Comparison of ENCODE assay signal across 8 cellular contexts in genomic region chr1:185694081-185694480, GRCh38. TPM values are rescaled to one million over a fixed set of nuclear protein-coding genes. Genes with fewer than 3 reads are reported as not detected.
A peak's percentile ranks its signal among the peaks of the same experiment; 100 is the strongest.
DNase-seq lines count a peak whose midpoint lies in the region; ATAC-seq and TF ChIP-seq lines count a peak whose summit lies in the region.

No MANE protein-coding gene starts in this region.

- CTCF ChIA-PET in IMR-90 (lab: Yijun Ruan, JAX): interaction anchor here (0.9 to 1.0 kb wide), 2 partner anchors 13 to 14 kb away, joined by 4 to 5 read pairs; no protein-coding TSS in a partner anchor
- CTCF ChIA-PET in PC-9 (lab: Charles Lee): interaction anchor here (0.7 kb wide), 1 partner anchor 70 kb away, joined by 3 read pairs; no protein-coding TSS in a partner anchor

- no peaks in the 10 kb centered on the region for H3K9me2 ChIP-seq in PC-9 (ENCODE audit: insufficient read depth)

- dilution Hi-C loops in IMR-90 (cut with HindIII; ENCODE audit: low sequenced_read_pairs, unreplicated experiment): no loop called here

- no peak overlapping the region for H3K23ac ChIP-seq in IMR-90 (ENCODE audit: low read depth, low read length)

- peaks cover 7% of the 10 kb centered on the region for H3K9me3 Mint-ChIP-seq in natural killer cell treated with Interleukin-12 subunit alpha and Interleukin-12 subunit beta and Interleukin-15 and Interleukin-18, amount 100 ng/mL, for 72 hours

- no peaks in the 10 kb centered on the region for H3K79me2 ChIP-seq in PC-9 (ENCODE audit: low read depth)

- no peaks in the 10 kb centered on the region for H3K79me1 ChIP-seq in IMR-90 (ENCODE audit: low read depth in 1 of 2, low read length in 2 of 2)

- no peaks in the 10 kb centered on the region for H4K20me1 ChIP-seq in IMR-90 (ENCODE audit: insufficient read depth, low read length)
- H4K20me1 ChIP-seq in PC-9 (ENCODE audit: insufficient read depth): no peaks in the 10 kb centered on the region

- H3K27me3 ChIP-seq in IMR-90 (ENCODE audit: control insufficient read depth, insufficient read depth, low read length) (peaks cover 2% of the 10 kb centered on the region; the same call in 1 of the 2 replicates), brain microvascular endothelial cell (replicated peaks) (no peaks in the 10 kb centered on the region), PC-9 (ENCODE audit: insufficient read depth, low read depth) (no peaks in the 10 kb centered on the region)

- in situ Hi-C loops in IMR-90 (cut with MboI; ENCODE audit: low sequenced_read_pairs) (loop anchor here (25.0 kb wide), 1 partner anchor 882 kb away; no protein-coding TSS in a partner anchor), brain microvascular endothelial cell (cut with HindIII; ENCODE audit: low pct_ligation_motif_present, low sequenced_read_pairs) (no loop called here)

- no peak for TF ChIP-seq POLR2A in IMR-90 (IDR thresholded peaks at IDR 0.05; ENCODE audit: low read depth, low read length)

- no peak overlapping the region for H2AK5ac ChIP-seq in IMR-90 (ENCODE audit: low read depth, low read length)

- H4K8ac ChIP-seq in IMR-90 (ENCODE audit: low read depth in 2 of 2, low read length in 2 of 2): no peak overlapping the region; a peak in 1 of 4 replicates

- H4K91ac ChIP-seq in IMR-90 (ENCODE audit: insufficient read depth, low read depth, low read length): no peak overlapping the region

- H3K4me1 ChIP-seq in IMR-90 (ENCODE audit: control insufficient read depth, insufficient read depth, low read length) (no peaks in the 10 kb centered on the region), PC-9 (replicated peaks; ENCODE audit: insufficient read depth) (no peaks in the 10 kb centered on the region)

- intact Hi-C loops in IMR-90 (cut with micrococcal nuclease): no loop called here
- intact Hi-C loops in PC-9 (cut with micrococcal nuclease; ENCODE audit: unreplicated experiment): no loop called here

- no peak overlapping the region for H3K56ac ChIP-seq in IMR-90 (ENCODE audit: extremely low read depth, insufficient read depth, low read length)

- no peak overlapping the region; the same call in 1 of the 2 replicates for H3K4me2 ChIP-seq in IMR-90 (ENCODE audit: low read depth, low read length)
- H3K4me2 ChIP-seq in PC-9: no peak overlapping the region

- TF ChIP-seq CTCF in GM12865 (IDR thresholded peaks at IDR 0.05; ENCODE audit: insufficient read depth, low read depth, low read length, missing control alignments) (no peak), IMR-90 (conservative IDR thresholded peaks at IDR 0.05; ENCODE audit: low read depth, low read length) (no peak), brain microvascular endothelial cell (IDR thresholded peaks at IDR 0.05; ENCODE audit: low read depth, low read length, missing control alignments) (no peak), PC-9 (conservative IDR thresholded peaks at IDR 0.05) (no peak)

- peak overlapping the region; percentile 28 for H2AFZ ChIP-seq in IMR-90 (replicated peaks; ENCODE audit: low read length, poor library complexity)
- H2AFZ ChIP-seq in PC-9: no peak overlapping the region

- no peaks in the 10 kb centered on the region for H3K9me3 ChIP-seq in IMR-90 (ENCODE audit: control insufficient read depth, insufficient read depth, low read length)
- no peaks in the 10 kb centered on the region for H3K9me3 ChIP-seq in PC-9 (ENCODE audit: insufficient read depth, low read depth)

- H3K27me3 Mint-ChIP-seq in natural killer cell treated with Interleukin-12 subunit alpha and Interleukin-12 subunit beta and Interleukin-15 and Interleukin-18, amount 100 ng/mL, for 72 hours: peaks cover 16 to 46% of the 10 kb centered on the region in 2 donors

- POLR2A ChIA-PET in IMR-90 (lab: Charles Lee; ENCODE audit: unreplicated experiment): no interaction called here
- POLR2A ChIA-PET in PC-9 (lab: Charles Lee; ENCODE audit: unreplicated experiment): interaction anchor here (0.6 kb wide), 1 partner anchor 100 kb away, joined by 3 read pairs; no protein-coding TSS in a partner anchor

- H2BK5ac ChIP-seq in IMR-90 (ENCODE audit: low read depth, low read length, poor library complexity, severe bottlenecking): no peak overlapping the region

- H3K27ac ChIP-seq in IMR-90 (ENCODE audit: insufficient read depth, low read length): no peak overlapping the region
- H3K27ac ChIP-seq in brain microvascular endothelial cell: no peak overlapping the region
- no peak overlapping the region for H3K27ac ChIP-seq in PC-9

- peak; percentile 77 for DNase-seq in GM12865 (ENCODE audit: low read depth)
- no peak for DNase-seq in IMR-90
- peak; percentile 9 for DNase-seq in brain microvascular endothelial cell
- no peak for DNase-seq in natural killer cell treated with Interleukin-12 subunit alpha and Interleukin-12 subunit beta and Interleukin-15 and Interleukin-18, amount 100 ng/mL, for 72 hours (ENCODE audit: low spot score)
- no peak for DNase-seq in inferior parietal cortex (ENCODE audit: extremely low spot score)
- DNase-seq in PC-9: no peak
- DNase-seq in cerebellar nuclear complex (lab: John Stamatoyannopoulos, UW): no peak

- H3K36me3 ChIP-seq in IMR-90 (ENCODE audit: control insufficient read depth, insufficient read depth, low read length): no peaks in the 10 kb centered on the region
- H3K36me3 ChIP-seq in brain microvascular endothelial cell (replicated peaks): no peaks in the 10 kb centered on the region
- H3K36me3 ChIP-seq in PC-9 (ENCODE audit: low read depth): no peaks in the 10 kb centered on the region

- H3K9me1 ChIP-seq in IMR-90 (ENCODE audit: insufficient read depth, low read length): no peaks in the 10 kb centered on the region

- H3K4ac ChIP-seq in IMR-90 (ENCODE audit: low read depth, low read length): no peak overlapping the region

- H3K4me3 ChIP-seq in GM12865 (ENCODE audit: low read depth, low read length): peak overlapping the region; percentile 30
- H3K4me3 ChIP-seq in IMR-90 (ENCODE audit: insufficient read depth, low read depth, low read length): no peak overlapping the region
- no peak overlapping the region for H3K4me3 ChIP-seq in brain microvascular endothelial cell (ENCODE audit: low read depth, low read length)
- H3K4me3 ChIP-seq in PC-9: no peak overlapping the region

- no peak overlapping the region for H2AK9ac ChIP-seq in IMR-90 (replicated peaks; ENCODE audit: low read depth, low read length, poor library complexity)

- H2BK120ac ChIP-seq in IMR-90 (ENCODE audit: low read depth, low read length): no peak overlapping the region

- no peak overlapping the region for H3K18ac ChIP-seq in IMR-90 (ENCODE audit: low read depth, low read length)

- WGBS in IMR-90 (ENCODE audit: extremely low coverage in 2 of 2, insufficient read length in 1 of 2), 2 experiments: 70% methylated on average over 2 of the region's 8 CpGs; no CpG with 5 or more reads in 1 of the 2 experiments

- TF ChIP-seq RAD21 in IMR-90 (IDR thresholded peaks at IDR 0.05; ENCODE audit: low read length): no peak

- no peak overlapping the region for H3K14ac ChIP-seq in IMR-90 (replicated peaks; ENCODE audit: low read depth, low read length)

- no peak overlapping the region for H2BK15ac ChIP-seq in IMR-90 (ENCODE audit: low read depth, low read length)

- H3K4me1 Mint-ChIP-seq in natural killer cell treated with Interleukin-12 subunit alpha and Interleukin-12 subunit beta and Interleukin-15 and Interleukin-18, amount 100 ng/mL, for 72 hours (ENCODE audit: low read depth in 2 of 2): peaks cover 10 to 12% of the 10 kb centered on the region in 2 donors

- H4K5ac ChIP-seq in IMR-90 (ENCODE audit: low read depth, low read length): no peak overlapping the region

- peaks cover 18% of the 10 kb centered on the region for H3K36me3 Mint-ChIP-seq in natural killer cell treated with Interleukin-12 subunit alpha and Interleukin-12 subunit beta and Interleukin-15 and Interleukin-18, amount 100 ng/mL, for 72 hours

- no peak overlapping the region for H3K9ac ChIP-seq in IMR-90 (ENCODE audit: low read depth, low read length)

- BruUV-seq in IMR-90 (replicated peaks; lab: Mats Ljungman, UMichigan) (no TSS peak), PC-9 (replicated peaks; lab: Mats Ljungman, UMichigan) (no TSS peak)

- H3K4me3 Mint-ChIP-seq in natural killer cell treated with Interleukin-12 subunit alpha and Interleukin-12 subunit beta and Interleukin-15 and Interleukin-18, amount 100 ng/mL, for 72 hours: peak overlapping the region; percentile 90

- H3F3A ChIP-seq in PC-9 (ENCODE audit: insufficient read depth, low read depth): no peaks in the 10 kb centered on the region

- H2BK20ac ChIP-seq in IMR-90 (ENCODE audit: low read depth, low read length): no peak overlapping the region

- ATAC-seq in GM21381 (IDR thresholded peaks at IDR 0.05; ENCODE audit: unreplicated experiment) (peak; percentile 85), IMR-90 (ENCODE audit: low read depth) (no peak)
- peak in 1 of 2 donors; percentile 74 for ATAC-seq in natural killer cell treated with Interleukin-12 subunit alpha and Interleukin-12 subunit beta and Interleukin-15 and Interleukin-18, amount 100 ng/mL, for 72 hours

- H3K27ac Mint-ChIP-seq in natural killer cell treated with Interleukin-12 subunit alpha and Interleukin-12 subunit beta and Interleukin-15 and Interleukin-18, amount 100 ng/mL, for 72 hours: peak overlapping the region; percentile 95 to 99

TF ChIP-seq in IMR-90, 13 proteins besides CTCF, POLR2A, EP300 and RAD21 (continues in another document):
- no peak for TF ChIP-seq MXI1 (IDR thresholded peaks at IDR 0.05; ENCODE audit: borderline replicate concordance, low read depth, low read length)
- TF ChIP-seq NFE2L2 (IDR thresholded peaks at IDR 0.05; ENCODE audit: low read depth, low read length): no peak
- TF ChIP-seq MAFK (IDR thresholded peaks at IDR 0.05; ENCODE audit: low read depth, low read length): no peak
- no peak for TF ChIP-seq RCOR1 (IDR thresholded peaks at IDR 0.05; ENCODE audit: insufficient replicate concordance, low read length)
- no peak for TF ChIP-seq RFX5 (IDR thresholded peaks at IDR 0.05; ENCODE audit: low read depth, low read length)
- no peak for TF ChIP-seq CEBPB (IDR thresholded peaks at IDR 0.05; ENCODE audit: low read depth, low read length)
- TF ChIP-seq FOS (IDR thresholded peaks at IDR 0.05; ENCODE audit: low read depth, low read length): no peak
- TF ChIP-seq SMC3 (IDR thresholded peaks at IDR 0.05; ENCODE audit: low read depth, low read length): no peak

RNA-seq across cellular contexts. Expression of gene HMCN1, which starts 40.1 kb away (rescaled TPM):
- total RNA-seq in IMR-90 (2012; rRNA removed) (7.8 and 11.7 TPM in 2 replicates), PC-9 (2021) (0.31 and 0.83 TPM in 2 replicates)
- 4.6 and 6.1 TPM in 2 replicates for polyA plus RNA-seq in IMR-90 (2012; rRNA removed)
- 2.0 and 3.3 TPM in 2 replicates for polyA plus RNA-seq in IMR-90 (2012; cell fraction: cytosol; rRNA removed)
- polyA plus RNA-seq in IMR-90 (2012; cell fraction: nucleus; rRNA removed; ENCODE audit: low replicate concordance): 1.9 and 6.6 TPM in 2 replicates
- 1 to 10 TPM; 1.1 to 1.4 TPM for total RNA-seq in natural killer cell treated with Interleukin-12 subunit alpha and Interleukin-12 subunit beta and Interleukin-15 and Interleukin-18, amount 100 ng/mL, for 72 hours

Comparison
In these comparisons a context has a peak if more than half of its experiments do, and no peak if none do; other contexts are left out.
1. DNase-seq: peak in GM12865 (single experiment) and brain microvascular endothelial cell (single experiment); none in IMR-90 (single experiment), natural killer cell treated with Interleukin-12 subunit alpha and Interleukin-12 subunit beta and Interleukin-15 and Interleukin-18, amount 100 ng/mL, for 72 hours (single experiment), inferior parietal cortex (single experiment), PC-9 (0 of 2) and cerebellar nuclear complex (0 of 2).